ENCODE assay signal across 14 cellular contexts in the genomic region with DNA sequence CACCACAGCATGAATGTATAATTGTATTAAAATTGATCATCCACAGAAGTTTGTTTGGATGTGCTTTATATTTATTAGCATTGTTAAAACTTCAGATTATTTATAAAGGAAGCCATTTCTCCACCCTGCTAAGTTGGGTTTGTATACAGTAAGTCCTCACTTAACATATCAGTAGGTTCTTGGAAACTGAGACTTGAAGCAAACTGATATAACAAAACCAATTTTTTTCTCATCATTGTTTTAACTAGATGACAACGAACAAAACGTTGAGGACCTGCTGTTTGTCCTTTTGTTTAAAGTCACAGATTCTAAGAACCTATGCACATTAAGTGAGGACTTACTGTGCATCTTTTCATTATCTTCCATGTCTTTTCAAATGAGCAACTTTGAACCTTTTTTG.
"Had no signal": no experiment of that assay in that cellular context is flagged by ENCODE, and none has a peak within 500 bp of the region (broad histone marks: within the 10 kb centered on the region; RNA-seq: fewer than 3 reads in every experiment).

No MANE protein-coding gene starts in this region.

- ATAC-seq: T-helper 17 cell had no signal

- H3K4me1 ChIP-seq: tibial nerve had no signal

- H3K27ac Mint-ChIP-seq: activated B cell treated with CpG ODN at 0.5 μM for 24 hours, T-helper 17 cell had no signal

- H3K27me3 ChIP-seq: hepatocyte, neutrophil, tibial nerve had no signal

- H3K9me3 ChIP-seq: neutrophil, tibial nerve had no signal

- H3K4me1 Mint-ChIP-seq: activated B cell treated with CpG ODN at 0.5 μM for 24 hours had no signal

- H3K4me3 Mint-ChIP-seq: activated B cell treated with CpG ODN at 0.5 μM for 24 hours, T-helper 17 cell had no signal

- H3K27me3 Mint-ChIP-seq: activated B cell treated with CpG ODN at 0.5 μM for 24 hours, T-helper 17 cell had no signal

- H3K9me3 Mint-ChIP-seq: activated B cell treated with CpG ODN at 0.5 μM for 24 hours had no signal

- H3K27ac ChIP-seq: hepatocyte, neutrophil, SK-N-MC, skin epidermis, tibial nerve had no signal

- DNase-seq: activated B cell treated with CpG ODN at 0.5 μM for 24 hours; activated CD4-positive, alpha-beta T cell treated with anti-CD3 and anti-CD28 coated beads, Interleukin-2, amount 50 U/mL, for 4 hours; activated T-cell treated with anti-CD3 and anti-CD28 coated beads, Interleukin-2, amount 50 U/mL, for 48 hours; cortex of kidney; effector CD8-positive, alpha-beta T cell; erythroblast; kidney glomerular epithelial cell; retina; T-helper 17 cell had no signal
